In genomic region chr1:155478270-155478852, GRCh38 we compare ENCODE assay signal across 21 cellular contexts.
"Had no signal": no experiment of that assay in that cellular context is flagged by ENCODE, and none has a peak within 500 bp of the region (broad histone marks: within the 10 kb centered on the region; RNA-seq: fewer than 3 reads in every experiment).

No MANE protein-coding gene starts in this region.

- H3K4me3 ChIP-seq: coronary artery, esophagus muscularis mucosa, gastroesophageal sphincter, heart right ventricle, ovary, psoas muscle, skin epidermis, thoracic aorta, upper lobe of left lung had no signal

- DNase-seq: activated CD4-positive, alpha-beta T cell treated with anti-CD3 and anti-CD28 coated beads, Interleukin-2, amount 10 ng/mL, durations not matched to agents 7 days and 5 days; activated CD8-positive, alpha-beta memory T cell treated with anti-CD3 and anti-CD28 coated beads, Interleukin-2, amount 50 U/mL, for 4 hours; activated effector memory CD4-positive, alpha-beta T cell treated with Interleukin-2 at 50 U/mL for 16 hours; activated naive CD4-positive, alpha-beta T cell treated with anti-CD3 and anti-CD28 coated beads, Interleukin-2, amount 10 ng/mL, durations not matched to agents 7 days and 5 days; activated naive CD8-positive, alpha-beta T cell treated with anti-CD3 and anti-CD28 coated beads, Interleukin-2, amount 50 U/mL, for 24 hours; activated T-cell treated with anti-CD3 and anti-CD28 coated beads, Interleukin-2, amount 50 U/mL, for 4 hours; aorta; heart right ventricle; naive thymus-derived CD4-positive, alpha-beta T cell; ovary; psoas muscle; right cardiac atrium; stimulated activated CD4-positive, alpha-beta T cell treated with anti-CD3 and anti-CD28 coated beads, Interleukin-2, amount 100 ng/mL, for 48 hours; upper lobe of left lung had no signal

- H3K27me3 Mint-ChIP-seq: activated CD4-positive, alpha-beta T cell treated with anti-CD3 and anti-CD28 coated beads, Interleukin-2, amount 10 ng/mL, durations not matched to agents 7 days and 5 days; activated naive CD4-positive, alpha-beta T cell treated with anti-CD3 and anti-CD28 coated beads, Interleukin-2, amount 10 ng/mL, durations not matched to agents 7 days and 5 days; activated naive CD8-positive, alpha-beta T cell treated with anti-CD3 and anti-CD28 coated beads, Interleukin-2, amount 50 U/mL, for 24 hours; central memory CD8-positive, alpha-beta T cell; naive thymus-derived CD4-positive, alpha-beta T cell had no signal

- H3K4me3 Mint-ChIP-seq: activated CD4-positive, alpha-beta T cell treated with anti-CD3 and anti-CD28 coated beads, Interleukin-2, amount 10 ng/mL, durations not matched to agents 7 days and 5 days; activated naive CD4-positive, alpha-beta T cell treated with anti-CD3 and anti-CD28 coated beads, Interleukin-2, amount 10 ng/mL, durations not matched to agents 7 days and 5 days; activated naive CD8-positive, alpha-beta T cell treated with anti-CD3 and anti-CD28 coated beads, Interleukin-2, amount 50 U/mL, for 24 hours; activated T-cell treated with anti-CD3 and anti-CD28 coated beads, Interleukin-2, amount 50 U/mL, for 4 hours; central memory CD8-positive, alpha-beta T cell; naive thymus-derived CD4-positive, alpha-beta T cell; T-helper 2 cell treated with Interferon-gamma antibody and Interleukin-4, amounts not matched to agents 5 μg/mL and 100 μg/mL, for 36 hours had no signal

- H3K9me3 ChIP-seq: esophagus muscularis mucosa, gastroesophageal sphincter, heart right ventricle, ovary, psoas muscle, thoracic aorta, upper lobe of left lung had no signal

- H3K9me3 Mint-ChIP-seq: activated T-cell treated with anti-CD3 and anti-CD28 coated beads, Interleukin-2, amount 50 U/mL, for 4 hours; central memory CD8-positive, alpha-beta T cell had no signal

- H3K4me1 ChIP-seq: psoas muscle, upper lobe of left lung had no signal

- H3K27me3 ChIP-seq: esophagus muscularis mucosa, gastroesophageal sphincter, heart right ventricle, ovary, upper lobe of left lung had no signal

- H3K27ac Mint-ChIP-seq: activated CD4-positive, alpha-beta T cell treated with anti-CD3 and anti-CD28 coated beads, Interleukin-2, amount 10 ng/mL, durations not matched to agents 7 days and 5 days; activated naive CD4-positive, alpha-beta T cell treated with anti-CD3 and anti-CD28 coated beads, Interleukin-2, amount 10 ng/mL, durations not matched to agents 7 days and 5 days; activated naive CD8-positive, alpha-beta T cell treated with anti-CD3 and anti-CD28 coated beads, Interleukin-2, amount 50 U/mL, for 24 hours; T-helper 2 cell treated with Interferon-gamma antibody and Interleukin-4, amounts not matched to agents 5 μg/mL and 100 μg/mL, for 36 hours had no signal

- H3K4me1 Mint-ChIP-seq: activated CD4-positive, alpha-beta T cell treated with anti-CD3 and anti-CD28 coated beads, Interleukin-2, amount 10 ng/mL, durations not matched to agents 7 days and 5 days; activated naive CD4-positive, alpha-beta T cell treated with anti-CD3 and anti-CD28 coated beads, Interleukin-2, amount 10 ng/mL, durations not matched to agents 7 days and 5 days had no signal

- H3K36me3 ChIP-seq: ovary had no signal

- H3K27ac ChIP-seq: coronary artery, esophagus muscularis mucosa, gastroesophageal sphincter, heart right ventricle, ovary, psoas muscle, skin epidermis, thoracic aorta, upper lobe of left lung had no signal

- ATAC-seq: activated naive CD8-positive, alpha-beta T cell treated with anti-CD3 and anti-CD28 coated beads, Interleukin-2, amount 50 U/mL, for 24 hours; activated T-cell treated with anti-CD3 and anti-CD28 coated beads, Interleukin-2, amount 50 U/mL, for 4 hours; gastroesophageal sphincter; heart right ventricle; naive thymus-derived CD4-positive, alpha-beta T cell; right cardiac atrium had no signal
